ENCODE assay signal across 26 cellular contexts in the genomic region with DNA sequence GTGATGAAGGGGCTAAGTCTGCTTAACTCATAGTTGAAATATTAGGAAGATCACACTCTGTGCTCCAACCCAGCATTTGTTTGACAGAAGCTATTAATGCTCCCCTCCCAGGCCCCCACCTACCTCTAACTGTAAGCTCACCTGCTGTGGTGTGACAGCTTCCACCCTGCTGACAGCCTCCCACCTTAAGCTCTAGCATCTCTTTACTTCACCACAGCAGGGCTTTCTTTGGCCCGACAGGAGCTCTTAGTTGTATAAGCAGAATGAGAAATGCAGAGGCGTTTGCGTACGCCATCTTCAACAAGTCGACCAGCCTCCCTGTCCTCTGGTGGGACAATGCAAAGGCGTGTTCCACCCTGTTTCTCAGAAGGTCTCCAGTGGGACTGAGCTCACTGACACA.
"Had no signal": no experiment of that assay in that cellular context is flagged by ENCODE, and none has a peak within 500 bp of the region (broad histone marks: within the 10 kb centered on the region; RNA-seq: fewer than 3 reads in every experiment).

No MANE protein-coding gene starts in this region.

- H3K27me3 ChIP-seq: colonic mucosa, gastrocnemius medialis, heart left ventricle, hepatocyte, neural progenitor cell, right lobe of liver, suprapubic skin, transverse colon, vagina had no signal

- H3K4me1 ChIP-seq: colonic mucosa, gastrocnemius medialis, prostate gland, right lobe of liver, suprapubic skin, transverse colon, vagina had no signal

- H3K4me3 ChIP-seq: colonic mucosa, gastrocnemius medialis, heart left ventricle, hepatocyte, mucosa of descending colon, neural progenitor cell, prostate gland, right lobe of liver, suprapubic skin, transverse colon, vagina had no signal

- H3K36me3 ChIP-seq: colonic mucosa, gastrocnemius medialis, heart left ventricle, neural progenitor cell, prostate gland, right lobe of liver, suprapubic skin, transverse colon, vagina had no signal

- ATAC-seq: esophagus mucosa; gastrocnemius medialis; heart left ventricle; left lobe of liver; mucosa of descending colon; natural killer cell treated with Interleukin-12 subunit alpha and Interleukin-12 subunit beta and Interleukin-15 and Interleukin-18, amount 100 ng/mL, for 72 hours; right lobe of liver; stimulated activated naive CD8-positive, alpha-beta T cell treated with anti-CD3 and anti-CD28 coated beads, Interleukin-15, amount 100 ng/mL, for 72 hours had no signal

- DNase-seq: colonic mucosa; effector CD8-positive, alpha-beta T cell; endodermal cell; foreskin fibroblast; gastrocnemius medialis; heart left ventricle; kidney; mesenchymal stem cell; mucosa of descending colon; naive B cell; right lobe of liver; small intestine; stimulated activated CD4-positive, alpha-beta T cell treated with anti-CD3 and anti-CD28 coated beads, Interleukin-15, amount 100 ng/mL, for 24 hours; stimulated activated CD4-positive, alpha-beta T cell treated with anti-CD3 and anti-CD28 coated beads, Interleukin-2, amount 100 ng/mL, for 48 hours; stimulated activated naive CD4-positive, alpha-beta T cell; stimulated activated naive CD8-positive, alpha-beta T cell treated with anti-CD3 and anti-CD28 coated beads, Interleukin-15, amount 100 ng/mL, for 72 hours; transverse colon had no signal

- H3K27ac ChIP-seq: colonic mucosa, epithelial cell of prostate, gastrocnemius medialis, heart left ventricle, hepatocyte, neural progenitor cell, prostate gland, right lobe of liver, suprapubic skin, transverse colon, vagina had no signal

- H3K9me3 ChIP-seq: colonic mucosa, gastrocnemius medialis, heart left ventricle, mucosa of descending colon, prostate gland, right lobe of liver, suprapubic skin, transverse colon, vagina had no signal
